Comparison of ENCODE assay signal across 11 cellular contexts in the genomic region with DNA sequence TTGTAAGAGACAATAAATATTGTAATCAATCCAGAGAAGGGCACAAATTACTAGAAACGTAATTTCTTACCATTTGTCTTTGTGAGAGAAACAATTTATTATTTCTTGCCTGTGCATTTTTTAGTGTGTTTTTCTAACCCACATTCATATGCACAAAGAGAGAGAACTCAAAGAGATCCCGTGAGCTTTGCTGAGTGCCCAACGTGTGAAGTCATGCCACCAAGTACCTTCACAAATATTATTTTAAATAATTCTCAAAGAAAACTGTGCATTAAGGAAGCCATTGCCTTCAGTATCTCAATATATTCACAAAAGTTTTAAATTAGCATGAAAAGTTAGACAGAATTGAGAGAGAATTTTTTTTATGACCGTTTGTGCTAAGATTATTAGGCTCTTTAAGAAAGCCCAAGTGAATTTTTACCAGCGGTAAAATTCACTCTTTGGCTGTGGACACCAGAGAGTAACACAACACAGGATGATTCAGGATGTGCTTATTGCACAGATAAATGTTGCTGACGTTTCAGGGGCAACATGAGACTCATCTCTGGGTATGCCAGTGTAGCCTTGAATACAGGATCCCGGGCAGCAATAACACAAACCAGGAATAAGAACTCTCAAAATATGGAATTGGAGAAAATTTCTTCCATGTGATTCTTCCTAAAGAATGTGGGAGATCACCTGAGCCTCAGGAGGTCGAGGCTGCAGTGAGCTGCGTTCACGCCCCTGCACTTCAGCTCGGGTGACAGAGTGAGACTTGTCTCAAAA. TPM values are rescaled to one million over a fixed set of nuclear protein-coding genes. Genes with fewer than 3 reads are reported as not detected.
DNase-seq lines count a peak whose midpoint lies in the region; ATAC-seq and TF ChIP-seq lines count a peak whose summit lies in the region.
"Had no signal": no experiment of that assay in that cellular context is flagged by ENCODE, and none has a peak within 500 bp of the region (broad histone marks: within the 10 kb centered on the region; RNA-seq: fewer than 3 reads in every experiment).

No MANE protein-coding gene starts in this region.

- H3K36me3 ChIP-seq in CD4-positive, CD25-positive, alpha-beta regulatory T cell (ENCODE audit: control insufficient read depth, insufficient read depth, low read length): peaks cover 33% of the 10 kb centered on the region
- H3K36me3 ChIP-seq in Loucy (ENCODE audit: insufficient read depth, low read length): peaks cover 16% of the 10 kb centered on the region; the same call in 1 of the 2 replicates
- H3K36me3 ChIP-seq in parathyroid adenoma (ENCODE audit: control insufficient read depth, insufficient read depth, low read length): no peaks in the 10 kb centered on the region

- peaks cover 19% of the 10 kb centered on the region for H3F3A ChIP-seq in Loucy (ENCODE audit: low read depth)

- peak overlapping the region; percentile 100 for H3K4me3 ChIP-seq in CD4-positive, CD25-positive, alpha-beta regulatory T cell (ENCODE audit: low read depth, low read length)
- H3K4me3 ChIP-seq in Loucy (ENCODE audit: low read length, poor library complexity, severe bottlenecking) (peak overlapping the region; percentile 79), parathyroid adenoma (ENCODE audit: low read depth, low read length) (peak overlapping the region; percentile 19)

- H3K9me2 ChIP-seq in Loucy (replicated peaks; ENCODE audit: low read depth, low read length): no peaks in the 10 kb centered on the region

- ATAC-seq in CD4-positive, CD25-positive, alpha-beta regulatory T cell (ENCODE audit: low read depth in 2 of 2): no peak
- ATAC-seq: esophagus mucosa had no signal

- H3K4me1 ChIP-seq in CD4-positive, CD25-positive, alpha-beta regulatory T cell (ENCODE audit: control insufficient read depth, insufficient read depth, low read length, poor library complexity, severe bottlenecking): peaks cover 77% of the 10 kb centered on the region
- H3K4me1 ChIP-seq in Loucy (ENCODE audit: insufficient read depth, low read length, poor library complexity, severe bottlenecking): peaks cover 69% of the 10 kb centered on the region
- no peaks in the 10 kb centered on the region for H3K4me1 ChIP-seq in parathyroid adenoma

- peaks cover 49% of the 10 kb centered on the region for H3K36me3 Mint-ChIP-seq in CD4-positive, CD25-positive, alpha-beta regulatory T cell
- H3K36me3 Mint-ChIP-seq in chondrocyte (ENCODE audit: low read depth): no peaks in the 10 kb centered on the region

- no peak overlapping the region for H2AFZ ChIP-seq in Loucy (ENCODE audit: low read length)
- H2AFZ ChIP-seq in parathyroid adenoma: no peak overlapping the region

- H3K4me2 ChIP-seq in Loucy (ENCODE audit: low read depth, low read length, poor library complexity, severe bottlenecking) (peak overlapping the region; percentile 93), parathyroid adenoma (ENCODE audit: low read length) (peak overlapping the region; percentile 32)

- H3K27me3 ChIP-seq in CD4-positive, CD25-positive, alpha-beta regulatory T cell (ENCODE audit: control insufficient read depth, insufficient read depth, low read length): no peaks in the 10 kb centered on the region
- peaks cover 9% of the 10 kb centered on the region for H3K27me3 ChIP-seq in Loucy (ENCODE audit: insufficient read depth, low read length, poor library complexity, severe bottlenecking)
- no peaks in the 10 kb centered on the region for H3K27me3 ChIP-seq in parathyroid adenoma (ENCODE audit: control insufficient read depth, insufficient read depth, low read length)

- peak overlapping the region; percentile 96 to 99 (median 99) for H3K4me3 Mint-ChIP-seq in CD4-positive, CD25-positive, alpha-beta regulatory T cell
- no peak overlapping the region for H3K4me3 Mint-ChIP-seq in chondrocyte (ENCODE audit: unreplicated experiment)

- H3K9me3 Mint-ChIP-seq in CD4-positive, CD25-positive, alpha-beta regulatory T cell: no peaks in the 10 kb centered on the region
- H3K9me3 Mint-ChIP-seq in chondrocyte (ENCODE audit: low read depth): no peaks in the 10 kb centered on the region

- no peaks in the 10 kb centered on the region for H3K9me3 ChIP-seq in CD4-positive, CD25-positive, alpha-beta regulatory T cell (ENCODE audit: control insufficient read depth in 2 of 2, low read length in 2 of 2)
- H3K9me3 ChIP-seq in Loucy (ENCODE audit: insufficient read depth, low read depth, low read length) (no peaks in the 10 kb centered on the region), parathyroid adenoma (ENCODE audit: control insufficient read depth, low read length) (no peaks in the 10 kb centered on the region)

- TF ChIP-seq CTCF in Loucy (conservative IDR thresholded peaks at IDR 0.05; ENCODE audit: low read length): no peak
- no peak for TF ChIP-seq CTCF in chondrocyte (IDR thresholded peaks at IDR 0.05)
- TF ChIP-seq CTCF in parathyroid adenoma (IDR thresholded peaks at IDR 0.05): no peak
- no peak for TF ChIP-seq CTCF in GM10248 (IDR thresholded peaks at IDR 0.05; ENCODE audit: control extremely low read depth, extremely low read depth, low read depth, missing control alignments)

- H3K79me2 ChIP-seq in Loucy (ENCODE audit: insufficient read depth, low read length) (peaks cover 88% of the 10 kb centered on the region), parathyroid adenoma (no peaks in the 10 kb centered on the region)

- H3K9ac ChIP-seq in Loucy (ENCODE audit: low read depth, low read length, poor library complexity, severe bottlenecking) (peak overlapping the region; percentile 99), parathyroid adenoma (no peak overlapping the region)

- peaks cover 72% of the 10 kb centered on the region for H4K20me1 ChIP-seq in Loucy (ENCODE audit: insufficient read depth, low read length, poor library complexity, severe bottlenecking)

- H3K4me1 Mint-ChIP-seq in CD4-positive, CD25-positive, alpha-beta regulatory T cell: peaks cover 0 to 57% (median 34%) of the 10 kb centered on the region in 4 donors
- peaks cover 42% of the 10 kb centered on the region for H3K4me1 Mint-ChIP-seq in chondrocyte (ENCODE audit: low read depth)

- H3K27ac ChIP-seq in CD4-positive, CD25-positive, alpha-beta regulatory T cell (ENCODE audit: insufficient read depth, low read length, poor library complexity, severe bottlenecking): peak overlapping the region; percentile 99
- H3K27ac ChIP-seq in parathyroid adenoma: no peak overlapping the region
- no peak overlapping the region for H3K27ac ChIP-seq in substantia nigra (ENCODE audit: low read depth, low read length, poor library complexity, severe bottlenecking)

- CTCF ChIA-PET in GM10248 (lab: Yijun Ruan, JAX): interaction anchor here (1.0 to 2.9 kb wide), 3 partner anchors 10 to 37 kb away, joined by 3 to 9 read pairs (median 6); no protein-coding TSS in a partner anchor

- peak in 2 of 3 donors; percentile 8 to 44 for DNase-seq in CD4-positive, CD25-positive, alpha-beta regulatory T cell
- DNase-seq in chondrocyte (ENCODE audit: low spot score): no peak
- no peak for DNase-seq in dedifferentiated amniotic fluid mesenchymal stem cell (ENCODE audit: extremely low spot score)
- DNase-seq in GM10248 (ENCODE audit: extremely low spot score): no peak
- no peak for DNase-seq in epidermal melanocyte (ENCODE audit: insufficient read length, low spot score)
- DNase-seq in substantia nigra (lab: John Stamatoyannopoulos, UW): no peak
- DNase-seq: NCI-H1092; stimulated activated CD4-positive, alpha-beta T cell treated with anti-CD3 and anti-CD28 coated beads, Interleukin-4, amount 100 ng/mL, for 1 hour had no signal

- peaks cover 5% of the 10 kb centered on the region for H3K27me3 Mint-ChIP-seq in CD4-positive, CD25-positive, alpha-beta regulatory T cell
- no peaks in the 10 kb centered on the region for H3K27me3 Mint-ChIP-seq in chondrocyte (ENCODE audit: low read depth)

- peak overlapping the region; percentile 95 to 97 (median 97) for H3K27ac Mint-ChIP-seq in CD4-positive, CD25-positive, alpha-beta regulatory T cell
- H3K27ac Mint-ChIP-seq in chondrocyte (ENCODE audit: unreplicated experiment): peak overlapping the region; percentile 45

- POLR2A ChIA-PET in GM10248 (lab: Yijun Ruan, JAX): interaction anchor here (1.8 kb wide), 1 partner anchor 188 kb away, joined by 8 read pairs; a partner anchor contains a TSS

RNA-seq across cellular contexts. Expression of gene ARHGDIB, which starts 2.9 kb away (rescaled TPM):
- total RNA-seq in CD4-positive, CD25-positive, alpha-beta regulatory T cell: 1,263 TPM
- polyA plus RNA-seq in CD4-positive, CD25-positive, alpha-beta regulatory T cell: 1,000 to 10,000 TPM; 3,550 to 4,641 (median 3,982) TPM
- total RNA-seq in chondrocyte: 5.2 to 9.1 TPM (median 6.1 TPM) in 3 replicates

RNA-seq across cellular contexts. Expression of gene PDE6H, which starts 14.3 kb away (rescaled TPM):
- not detected for total RNA-seq in CD4-positive, CD25-positive, alpha-beta regulatory T cell
- polyA plus RNA-seq in CD4-positive, CD25-positive, alpha-beta regulatory T cell: not detected
- total RNA-seq in chondrocyte: not detected in 3 replicates
- total RNA-seq: esophagus mucosa had no signal

RNA-seq across cellular contexts. Expression of gene ERP27, which starts 20.2 kb away (rescaled TPM):
- 25.4 TPM for total RNA-seq in CD4-positive, CD25-positive, alpha-beta regulatory T cell
- 1 to 10 TPM; 5.3 to 8.0 (median 6.2) TPM for polyA plus RNA-seq in CD4-positive, CD25-positive, alpha-beta regulatory T cell
- 0.73 to 0.87 TPM (median 0.77 TPM) in 3 replicates for total RNA-seq in chondrocyte

Comparison
In these comparisons a context has a peak if more than half of its experiments do, and no peak if none do; other contexts are left out.
1. DNase-seq: peak in CD4-positive, CD25-positive, alpha-beta regulatory T cell (2 of 3); none in chondrocyte (single experiment), dedifferentiated amniotic fluid mesenchymal stem cell (single experiment), GM10248 (single experiment), epidermal melanocyte (single experiment) and substantia nigra (0 of 49).
2. H3K4me3 ChIP-seq: peak in every context shown above with its lines; median percentile 100 in CD4-positive, CD25-positive, alpha-beta regulatory T cell; 79 in Loucy; 19 in parathyroid adenoma.
3. RNA of gene ARHGDIB, which starts 2.9 kb away (total RNA-seq): 1,263 TPM in CD4-positive, CD25-positive, alpha-beta regulatory T cell (single experiment); 5.2 to 9.1 TPM in chondrocyte; every median in the first group is over 100 times any median in the second.
4. RNA of gene ERP27, which starts 20.2 kb away (total RNA-seq): 25.4 TPM in CD4-positive, CD25-positive, alpha-beta regulatory T cell (single experiment); 0.73 to 0.87 TPM in chondrocyte; every median in the first group is over 10 times any median in the second.